24 cellular contexts compared by ENCODE assay signal in the genomic region with DNA sequence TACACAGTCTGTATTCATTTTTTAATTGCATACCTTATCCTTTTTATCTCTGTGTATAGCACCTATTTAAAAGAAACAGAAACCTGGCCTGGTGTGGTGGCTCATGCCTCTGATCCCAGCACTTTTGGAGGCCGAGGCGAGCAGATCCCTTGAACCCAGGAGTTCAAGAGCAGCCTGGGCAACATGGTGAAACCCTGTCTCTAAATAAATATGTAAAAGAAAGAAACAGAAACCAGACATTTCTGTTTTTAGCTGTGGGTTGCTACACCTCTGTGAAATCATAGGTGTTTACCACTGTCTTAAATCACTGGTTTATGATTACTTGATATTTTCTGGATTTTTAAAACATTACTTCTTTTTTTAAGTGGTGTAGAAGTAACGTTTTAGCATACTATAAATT. TPM values are rescaled to one million over a fixed set of nuclear protein-coding genes. Genes with fewer than 3 reads are reported as not detected.
DNase-seq lines count a peak whose midpoint lies in the region; ATAC-seq, FAIRE-seq and TF ChIP-seq lines count a peak whose summit lies in the region.
"Had no signal": no experiment of that assay in that cellular context is flagged by ENCODE, and none has a peak within 500 bp of the region (broad histone marks: within the 10 kb centered on the region; RNA-seq: fewer than 3 reads in every experiment).

No MANE protein-coding gene starts in this region.

- no peak overlapping the region for H3K27ac Mint-ChIP-seq in natural killer cell treated with Interleukin-12 subunit alpha and Interleukin-12 subunit beta and Interleukin-15 and Interleukin-18, amount 100 ng/mL, for 72 hours
- H3K27ac Mint-ChIP-seq: T-cell had no signal

- TF ChIP-seq CTCF in KMS-11 (conservative IDR thresholded peaks at IDR 0.05; ENCODE audit: low read depth, low read length) = no peak
- no peak for TF ChIP-seq CTCF in kidney (IDR thresholded peaks at IDR 0.05; ENCODE audit: borderline replicate concordance, extremely low read depth, insufficient read depth)

- no peak for FAIRE-seq in kidney (lab: Jason Lieb, UNC)
- FAIRE-seq: A204.1, GM12892, HepG2 had no signal

- intact Hi-C loops in kidney (cut with DNase I) = no loop called here

- peak; percentile 26 for DNase-seq in kidney
- DNase-seq in putamen (ENCODE audit: low spot score) = no peak
- no peak for DNase-seq in natural killer cell treated with Interleukin-12 subunit alpha and Interleukin-12 subunit beta and Interleukin-15 and Interleukin-18, amount 100 ng/mL, for 72 hours (ENCODE audit: low spot score)
- DNase-seq: GDM1, KG1, NCI-H1092, NCI-H146, NCI-H2081, NCI-H510A treated with DMSO at 0.1 percent for 48 hours, Peyer's patch, Right ventricle myocardium superior, SK-N-SH, T-cell had no signal

- H3K9me3 ChIP-seq in kidney (ENCODE audit: control insufficient read depth in 1 of 2, low read length in 2 of 2) = no peaks in the 10 kb centered on the region
- H3K9me3 ChIP-seq: BLaER1 treated with 17β-estradiol and CSF1 and Interleukin-3, amounts not matched to agents 10 nM and 100 nM; HAP-1; Peyer's patch; SK-N-SH had no signal

- H3K27me3 Mint-ChIP-seq in natural killer cell treated with Interleukin-12 subunit alpha and Interleukin-12 subunit beta and Interleukin-15 and Interleukin-18, amount 100 ng/mL, for 72 hours = no peaks in the 10 kb centered on the region
- H3K27me3 Mint-ChIP-seq: T-cell had no signal

- peak overlapping the region; percentile 46 for H3K4me2 ChIP-seq in KMS-11
- H3K4me2 ChIP-seq: BLaER1 treated with 17β-estradiol and CSF1 and Interleukin-3, amounts not matched to agents 10 nM and 100 nM; SK-N-SH had no signal

- H3K79me2 ChIP-seq in KMS-11 (ENCODE audit: insufficient read depth, low read depth) = no peaks in the 10 kb centered on the region

- H3K9me3 Mint-ChIP-seq in natural killer cell treated with Interleukin-12 subunit alpha and Interleukin-12 subunit beta and Interleukin-15 and Interleukin-18, amount 100 ng/mL, for 72 hours = peaks cover 4% of the 10 kb centered on the region

- H3K4me1 Mint-ChIP-seq in natural killer cell treated with Interleukin-12 subunit alpha and Interleukin-12 subunit beta and Interleukin-15 and Interleukin-18, amount 100 ng/mL, for 72 hours (ENCODE audit: low read depth in 2 of 2) = no peaks in the 10 kb centered on the region
- H3K4me1 Mint-ChIP-seq: T-cell had no signal

- no peak overlapping the region for H3K4me3 Mint-ChIP-seq in natural killer cell treated with Interleukin-12 subunit alpha and Interleukin-12 subunit beta and Interleukin-15 and Interleukin-18, amount 100 ng/mL, for 72 hours
- H3K4me3 Mint-ChIP-seq: T-cell had no signal

- peak overlapping the region; percentile 43 for H2AFZ ChIP-seq in KMS-11 (ENCODE audit: low read depth)

- H3K4me3 ChIP-seq in KMS-11 (IDR thresholded peaks at IDR 0.05; ENCODE audit: insufficient read depth, low read depth, low read length) (no peak overlapping the region), kidney (ENCODE audit: low read length in 2 of 2) (no peak overlapping the region)
- H3K4me3 ChIP-seq: BLaER1 treated with 17β-estradiol and CSF1 and Interleukin-3, amounts not matched to agents 10 nM and 100 nM; HAP-1; Peyer's patch had no signal

- no peaks in the 10 kb centered on the region for H3K36me3 Mint-ChIP-seq in natural killer cell treated with Interleukin-12 subunit alpha and Interleukin-12 subunit beta and Interleukin-15 and Interleukin-18, amount 100 ng/mL, for 72 hours
- H3K36me3 Mint-ChIP-seq: T-cell had no signal

- peak; percentile 46 for ATAC-seq in GM18520 (IDR thresholded peaks at IDR 0.05; ENCODE audit: unreplicated experiment)
- ATAC-seq in GM21717 (IDR thresholded peaks at IDR 0.05; ENCODE audit: unreplicated experiment) = peak; percentile 61
- no peak for ATAC-seq in HG03196 (IDR thresholded peaks at IDR 0.05; ENCODE audit: unreplicated experiment)
- no peak for ATAC-seq in natural killer cell treated with Interleukin-12 subunit alpha and Interleukin-12 subunit beta and Interleukin-15 and Interleukin-18, amount 100 ng/mL, for 72 hours
- ATAC-seq in GM21723 (IDR thresholded peaks at IDR 0.05; ENCODE audit: unreplicated experiment) = no peak
- ATAC-seq: HepG2, T-cell had no signal

- H3K27me3 ChIP-seq in KMS-11 (ENCODE audit: insufficient read depth, low read depth) = no peaks in the 10 kb centered on the region
- H3K27me3 ChIP-seq: BLaER1 treated with 17β-estradiol and CSF1 and Interleukin-3, amounts not matched to agents 10 nM and 100 nM; Peyer's patch had no signal

- H3K27ac ChIP-seq in KMS-11 (peak overlapping the region; percentile 7; the same call in 1 of the 2 replicates), kidney (ENCODE audit: low read depth in 2 of 2, low read length in 2 of 2) (no peak overlapping the region)
- H3K27ac ChIP-seq: BLaER1 treated with 17β-estradiol and CSF1 and Interleukin-3, amounts not matched to agents 10 nM and 100 nM; Peyer's patch had no signal

- H3K36me3 ChIP-seq in KMS-11 (ENCODE audit: insufficient read depth) (no peaks in the 10 kb centered on the region), kidney (ENCODE audit: control insufficient read depth in 1 of 2, insufficient read depth in 2 of 2, low read length in 2 of 2) (no peaks in the 10 kb centered on the region)
- H3K36me3 ChIP-seq: BLaER1 treated with 17β-estradiol and CSF1 and Interleukin-3, amounts not matched to agents 10 nM and 100 nM; HAP-1; Peyer's patch had no signal

- H3K9ac ChIP-seq in KMS-11 = peak overlapping the region; percentile 4; the same call in 1 of the 2 replicates
- H3K9ac ChIP-seq in kidney (ENCODE audit: low read length in 2 of 2) = no peak overlapping the region
- H3K9ac ChIP-seq: BLaER1 treated with 17β-estradiol and CSF1 and Interleukin-3, amounts not matched to agents 10 nM and 100 nM; SK-N-SH had no signal

- peaks cover 16% of the 10 kb centered on the region for H3K4me1 ChIP-seq in KMS-11 (ENCODE audit: low read depth, poor library complexity, severe bottlenecking)
- H3K4me1 ChIP-seq in kidney (ENCODE audit: control insufficient read depth in 1 of 2, insufficient read depth in 1 of 2, low read depth in 1 of 2, low read length in 2 of 2) = no peaks in the 10 kb centered on the region
- H3K4me1 ChIP-seq: BLaER1 treated with 17β-estradiol and CSF1 and Interleukin-3, amounts not matched to agents 10 nM and 100 nM; HAP-1; Peyer's patch had no signal

- no peaks in the 10 kb centered on the region for H4K20me1 ChIP-seq in KMS-11 (ENCODE audit: insufficient read depth)
- H4K20me1 ChIP-seq: BLaER1 treated with 17β-estradiol and CSF1 and Interleukin-3, amounts not matched to agents 10 nM and 100 nM had no signal

RNA-seq across cellular contexts. Expression of a gene that starts 41.0 kb away (rescaled TPM):
- 0.98 TPM for total RNA-seq in kidney
- polyA plus RNA-seq in kidney (ENCODE audit: insufficient read depth, low read depth, low replicate concordance) = 0.17 TPM
- not detected for total RNA-seq in natural killer cell treated with Interleukin-12 subunit alpha and Interleukin-12 subunit beta and Interleukin-15 and Interleukin-18, amount 100 ng/mL, for 72 hours
- total RNA-seq: HepG2, M059J had no signal
- polyA plus RNA-seq: HepG2, SK-N-SH had no signal

Comparison
In these comparisons a context has a peak if more than half of its experiments do, and no peak if none do; other contexts are left out.
1. ATAC-seq: peak in GM18520 (single experiment) and GM21717 (single experiment); none in HG03196 (single experiment), natural killer cell treated with Interleukin-12 subunit alpha and Interleukin-12 subunit beta and Interleukin-15 and Interleukin-18, amount 100 ng/mL, for 72 hours (0 of 2) and GM21723 (single experiment).